In the genomic region with DNA sequence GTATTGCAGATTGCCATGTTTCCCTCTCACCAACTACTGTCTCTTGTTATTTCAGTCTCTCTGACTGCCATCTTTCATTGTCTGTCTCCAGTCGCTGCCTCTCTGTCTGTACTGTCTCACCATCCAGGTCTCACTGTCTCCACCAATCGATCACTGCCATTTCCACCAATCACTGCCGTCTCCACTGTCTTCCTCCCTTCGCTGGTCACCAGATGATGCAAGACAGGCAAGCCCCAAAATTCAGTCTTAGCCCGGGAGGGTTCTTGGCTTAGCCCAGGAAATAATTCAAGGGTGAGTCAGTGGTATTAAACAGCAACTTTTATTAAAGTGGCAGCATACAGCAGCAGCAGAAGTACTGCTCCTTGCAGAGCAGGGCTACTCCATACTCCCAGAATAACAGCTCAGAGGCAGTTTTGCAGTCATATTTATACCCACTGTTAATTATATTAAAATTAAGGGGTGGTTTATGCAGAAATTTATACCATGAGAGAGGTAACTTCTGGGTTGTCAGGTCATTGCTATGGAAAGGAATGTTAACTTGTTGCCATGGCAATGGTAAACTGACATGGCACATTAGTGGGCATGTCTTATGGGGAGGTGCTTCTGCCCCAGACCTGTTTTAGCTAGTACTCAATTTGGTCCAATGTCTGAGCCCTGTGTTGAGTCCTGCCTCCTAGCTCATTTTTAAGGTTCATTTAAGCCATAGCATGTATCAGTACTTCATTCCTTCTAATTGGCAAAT, we compare ENCODE assay signal across 8 cellular contexts.
DNase-seq lines count a peak whose midpoint lies in the region; ATAC-seq and TF ChIP-seq lines count a peak whose summit lies in the region.
"Had no signal": no experiment of that assay in that cellular context is flagged by ENCODE, and none has a peak within 500 bp of the region (broad histone marks: within the 10 kb centered on the region; RNA-seq: fewer than 3 reads in every experiment).

No MANE protein-coding gene starts in this region.

- ATAC-seq in HG03439 (IDR thresholded peaks at IDR 0.05; ENCODE audit: unreplicated experiment) (no peak), GM18520 (IDR thresholded peaks at IDR 0.05; ENCODE audit: unreplicated experiment) (no peak)

- no peaks in the 10 kb centered on the region for H3K4me1 ChIP-seq in stomach smooth muscle (ENCODE audit: control insufficient read depth, insufficient read depth, low read length)

- no peaks in the 10 kb centered on the region for H3K27me3 ChIP-seq in stomach smooth muscle (ENCODE audit: control insufficient read depth in 1 of 2, insufficient read depth in 2 of 2, low read length in 2 of 2)

- H3K9ac ChIP-seq in stomach smooth muscle (ENCODE audit: low read length in 2 of 2): no peak overlapping the region

- DNase-seq in HCEC 1CT: peak; percentile 97
- peak; percentile 98 for DNase-seq in RWPE1 (ENCODE audit: low spot score)
- DNase-seq in fibroblast of the conjunctiva (ENCODE audit: low read depth): peak; percentile 96
- no peak for DNase-seq in NCI-H774 (lab: John Stamatoyannopoulos, UW)
- DNase-seq: KBM-7 had no signal

- no peaks in the 10 kb centered on the region for H3K9me3 ChIP-seq in stomach smooth muscle (ENCODE audit: control insufficient read depth in 2 of 2, low read length in 2 of 2)

- H3K4me3 ChIP-seq in stomach smooth muscle (ENCODE audit: low read length in 2 of 2): peak overlapping the region; percentile 35 to 52

- no peaks in the 10 kb centered on the region for H3K36me3 ChIP-seq in stomach smooth muscle (ENCODE audit: control insufficient read depth in 2 of 2, insufficient read depth in 2 of 2, low read length in 2 of 2)

- CTCF ChIA-PET in RWPE1 (lab: Yijun Ruan, JAX): interaction anchor here (0.5 kb wide), 1 partner anchor 25 kb away, joined by 4 read pairs; no protein-coding TSS in a partner anchor

- TF ChIP-seq CTCF in RWPE1 (conservative IDR thresholded peaks at IDR 0.05; ENCODE audit: low read depth): no peak

- peak overlapping the region; percentile 88 for H3K27ac ChIP-seq in RWPE1
- peak overlapping the region; percentile 32 for H3K27ac ChIP-seq in stomach smooth muscle (ENCODE audit: low read length)

- POLR2A ChIA-PET in RWPE1 (lab: Yijun Ruan, JAX; ENCODE audit: low non-redundant PET): no interaction called here
